In genomic region chr18:31649894-31650719, GRCh38 we compare ENCODE assay signal across 15 cellular contexts. TPM values are rescaled to one million over a fixed set of nuclear protein-coding genes. Genes with fewer than 3 reads are reported as not detected.
A peak's percentile ranks its signal among the peaks of the same experiment; 100 is the strongest.
DNase-seq lines count a peak whose midpoint lies in the region; ATAC-seq and TF ChIP-seq lines count a peak whose summit lies in the region.
"Had no signal": no experiment of that assay in that cellular context is flagged by ENCODE, and none has a peak within 500 bp of the region (broad histone marks: within the 10 kb centered on the region; RNA-seq: fewer than 3 reads in every experiment).

No MANE protein-coding gene starts in this region.

- no peaks in the 10 kb centered on the region for H4K20me1 ChIP-seq in hepatocyte (ENCODE audit: insufficient read depth, poor library complexity, severe bottlenecking)

- H3K27ac ChIP-seq in hepatocyte, result peak overlapping the region; percentile 33
- H3K27ac ChIP-seq in brain microvascular endothelial cell, result no peak overlapping the region
- H3K27ac ChIP-seq in gastrocnemius medialis, result no peak overlapping the region
- H3K27ac ChIP-seq: vagina had no signal

- no peaks in the 10 kb centered on the region for H3K9me2 ChIP-seq in hepatocyte (replicated peaks; ENCODE audit: insufficient read depth)

- H3K4me2 ChIP-seq in hepatocyte, result no peak overlapping the region

- no peak for TF ChIP-seq POLR2A in gastrocnemius medialis (IDR thresholded peaks at IDR 0.05)

- DNase-seq in hepatocyte (ENCODE audit: low spot score) (no peak), superior temporal gyrus (ENCODE audit: extremely low spot score) (no peak), brain microvascular endothelial cell (no peak), hepatic stellate cell (ENCODE audit: low spot score) (no peak), gastrocnemius medialis (no peak)
- DNase-seq: activated CD8-positive, alpha-beta memory T cell treated with anti-CD3 and anti-CD28 coated beads, Interleukin-2, amount 10 ng/mL, durations not matched to agents 7 days and 5 days; CD8-positive, alpha-beta T cell; left cardiac atrium had no signal

- WGBS in hepatocyte (ENCODE audit: low lambda C conversion rate, missing lambda C conversion rate), result 56% methylated on average over 4 of the region's 4 CpGs

- no peaks in the 10 kb centered on the region for H3K9me3 ChIP-seq in hepatocyte (ENCODE audit: low read depth)
- no peaks in the 10 kb centered on the region for H3K9me3 ChIP-seq in gastrocnemius medialis
- H3K9me3 ChIP-seq: vagina had no signal

- peaks cover 6% of the 10 kb centered on the region for H3K79me2 ChIP-seq in hepatocyte

- intact Hi-C loops in gastrocnemius medialis (cut with DNase I; ENCODE audit: low total_unique reads), result no loop called here

- H3K36me3 ChIP-seq in hepatocyte (replicated peaks; ENCODE audit: insufficient read depth, low read depth) (no peaks in the 10 kb centered on the region), brain microvascular endothelial cell (replicated peaks) (no peaks in the 10 kb centered on the region), gastrocnemius medialis (no peaks in the 10 kb centered on the region)
- H3K36me3 ChIP-seq: vagina had no signal

- ATAC-seq in GM18867 (IDR thresholded peaks at IDR 0.05; ENCODE audit: unreplicated experiment), result peak; percentile 80
- peak; percentile 57 for ATAC-seq in GM21528 (IDR thresholded peaks at IDR 0.05; ENCODE audit: low FRiP score, unreplicated experiment)
- peak; percentile 39 for ATAC-seq in HG03095 (IDR thresholded peaks at IDR 0.05; ENCODE audit: unreplicated experiment)
- no peak for ATAC-seq in gastrocnemius medialis
- ATAC-seq: activated CD8-positive, alpha-beta memory T cell treated with anti-CD3 and anti-CD28 coated beads, Interleukin-2, amount 10 ng/mL, durations not matched to agents 7 days and 5 days; CD8-positive, alpha-beta T cell had no signal

- no peak for TF ChIP-seq CTCF in hepatocyte (IDR thresholded peaks at IDR 0.05; ENCODE audit: poor library complexity)
- TF ChIP-seq CTCF in brain microvascular endothelial cell (IDR thresholded peaks at IDR 0.05; ENCODE audit: low read depth, low read length, missing control alignments), result no peak
- no peak for TF ChIP-seq CTCF in gastrocnemius medialis (IDR thresholded peaks at IDR 0.05 in 4 of 5, conservative IDR thresholded peaks at IDR 0.05 in 1 of 5)

- H2AFZ ChIP-seq in hepatocyte, result no peak overlapping the region

- H3K4me3 ChIP-seq in hepatocyte (no peak overlapping the region), brain microvascular endothelial cell (ENCODE audit: low read depth, low read length) (no peak overlapping the region), gastrocnemius medialis (no peak overlapping the region)
- H3K4me3 ChIP-seq: vagina had no signal

- no peaks in the 10 kb centered on the region for H3K27me3 ChIP-seq in hepatocyte
- no peaks in the 10 kb centered on the region for H3K27me3 ChIP-seq in brain microvascular endothelial cell (replicated peaks)
- H3K27me3 ChIP-seq in gastrocnemius medialis, result no peaks in the 10 kb centered on the region
- H3K27me3 ChIP-seq: vagina had no signal

- in situ Hi-C loops in brain microvascular endothelial cell (cut with HindIII; ENCODE audit: low pct_ligation_motif_present, low sequenced_read_pairs), result no loop called here
- in situ Hi-C loops in gastrocnemius medialis (cut with MboI; ENCODE audit: low sequenced_read_pairs in 4 of 4), result no loop called here

- H3K4me1 ChIP-seq in hepatocyte (ENCODE audit: insufficient read depth) (peaks cover 31% of the 10 kb centered on the region), gastrocnemius medialis (no peaks in the 10 kb centered on the region)
- H3K4me1 ChIP-seq: vagina had no signal

RNA-seq across cellular contexts. Expression of gene B4GALT6, which starts 34.3 kb away (rescaled TPM):
- total RNA-seq in hepatocyte, result 10.3 and 14.1 TPM in 2 replicates
- polyA plus RNA-seq in hepatocyte, result 3.2 and 4.9 TPM in 2 replicates
- 1 to 10 TPM in 3 of 4 donors, under 1 TPM in 1; 0.85 to 2.9 (median 1.9) TPM for total RNA-seq in gastrocnemius medialis

RNA-seq across cellular contexts. Expression of gene TTR, which starts 58.4 kb away (rescaled TPM):
- total RNA-seq in hepatocyte (2,638 and 3,184 TPM in 2 replicates), gastrocnemius medialis (1 to 10 TPM in 2 of 4 donors, not detected in 2; 1.4 to 4.4 TPM)
- polyA plus RNA-seq in hepatocyte, result 3,342 and 4,943 TPM in 2 replicates
- total RNA-seq: activated CD8-positive, alpha-beta memory T cell treated with anti-CD3 and anti-CD28 coated beads, Interleukin-2, amount 10 ng/mL, durations not matched to agents 7 days and 5 days; bronchial epithelial cell; CD8-positive, alpha-beta T cell; fibroblast of lung; posterior vena cava; vagina had no signal
- polyA plus RNA-seq: fibroblast of lung had no signal

Comparison
In these comparisons a context has a peak if more than half of its experiments do, and no peak if none do; other contexts are left out.
1. ATAC-seq: peak in GM18867 (single experiment), GM21528 (single experiment) and HG03095 (single experiment); none in gastrocnemius medialis (0 of 2).
2. RNA of gene TTR, which starts 58.4 kb away (total RNA-seq): 2,638 to 3,184 TPM in hepatocyte; 1.4 to 4.4 TPM in gastrocnemius medialis; every median in the first group is over 100 times any median in the second.